ENCODE assay signal across 24 cellular contexts in genomic region chr12:43750814-43751213, GRCh38. TPM values are rescaled to one million over a fixed set of nuclear protein-coding genes. Genes with fewer than 3 reads are reported as not detected.
DNase-seq lines count a peak whose midpoint lies in the region; ATAC-seq, FAIRE-seq and TF ChIP-seq lines count a peak whose summit lies in the region.
"Had no signal": no experiment of that assay in that cellular context is flagged by ENCODE, and none has a peak within 500 bp of the region (broad histone marks: within the 10 kb centered on the region; RNA-seq: fewer than 3 reads in every experiment).

No MANE protein-coding gene starts in this region.

- no peak overlapping the region for H2AK5ac ChIP-seq in IMR-90 (ENCODE audit: low read depth, low read length)

- ATAC-seq in A549: no peak
- no peak for ATAC-seq in IMR-90 (ENCODE audit: low read depth)
- ATAC-seq in K562: no peak
- ATAC-seq: CD8-positive, alpha-beta T cell; GM12878 had no signal

- POLR2A ChIA-PET in A549 (lab: Yijun Ruan, JAX) (no interaction called here), IMR-90 (lab: Charles Lee; ENCODE audit: unreplicated experiment) (no interaction called here), K562 (lab: Yijun Ruan, JAX) (no interaction called here)

- peaks cover 3% of the 10 kb centered on the region for H3K36me3 ChIP-seq in IMR-90 (ENCODE audit: control insufficient read depth, insufficient read depth, low read length)
- peaks cover 57% of the 10 kb centered on the region for H3K36me3 ChIP-seq in K562 (ENCODE audit: control insufficient read depth, insufficient read depth, low read length)

- H2BK120ac ChIP-seq in IMR-90 (ENCODE audit: low read depth, low read length): no peak overlapping the region

- H3K14ac ChIP-seq in IMR-90 (replicated peaks; ENCODE audit: low read depth, low read length): no peak overlapping the region

- no peaks in the 10 kb centered on the region for H3K4me1 Mint-ChIP-seq in Calu3 (ENCODE audit: low read depth, unreplicated experiment)

- no peak for TF ChIP-seq CTCF in A549 (IDR thresholded peaks at IDR 0.05)
- no peak for TF ChIP-seq CTCF in IMR-90 (conservative IDR thresholded peaks at IDR 0.05; ENCODE audit: low read depth, low read length)
- TF ChIP-seq CTCF in K562 (IDR thresholded peaks at IDR 0.05 in 2 of 3, conservative IDR thresholded peaks at IDR 0.05 in 1 of 3; ENCODE audit: insufficient read depth in 2 of 3, low read depth in 1 of 3, low read length in 3 of 3): no peak
- no peak for TF ChIP-seq CTCF in Calu3 (IDR thresholded peaks at IDR 0.05; ENCODE audit: unreplicated experiment)

- H2AK9ac ChIP-seq in IMR-90 (replicated peaks; ENCODE audit: low read depth, low read length, poor library complexity): no peak overlapping the region

- no peak for FAIRE-seq in A549 (lab: Jason Lieb, UNC)
- FAIRE-seq in K562 (lab: Jason Lieb, UNC): peak; percentile 37
- FAIRE-seq: GM12878, GM12892, GM18507 had no signal

- H4K20me1 ChIP-seq in IMR-90 (ENCODE audit: insufficient read depth, low read length): no peaks in the 10 kb centered on the region
- H4K20me1 ChIP-seq in K562 (replicated peaks; ENCODE audit: control insufficient read depth, insufficient read depth, low read length): no peaks in the 10 kb centered on the region

- DNase-seq in A549 (ENCODE audit: low read depth in 1 of 2, low spot score in 1 of 2) (no peak), IMR-90 (no peak), K562 (ENCODE audit: extremely low read depth in 1 of 4, low spot score in 3 of 4) (no peak), superior temporal gyrus (ENCODE audit: extremely low spot score) (no peak), Calu3 (no peak)
- DNase-seq in activated CD8-positive, alpha-beta memory T cell treated with anti-CD3 and anti-CD28 coated beads, Interleukin-2, amount 50 U/mL, for 48 hours: no peak
- DNase-seq: 8988T; AML-193; Caco-2; CD4-positive, alpha-beta T cell; CD8-positive, alpha-beta T cell; DMS 273 treated with DMSO at 0.1 percent for 48 hours; DMS153; DMS53; DMS79; DND-41; EL; GDM1 had no signal

- 90% methylated on average over 3 of the region's 3 CpGs for WGBS in A549 (ENCODE audit: missing lambda C conversion rate)
- 100% methylated on average over 1 of the region's 3 CpGs; no CpG with 5 or more reads in 1 of the 2 experiments for whole genome bisulfite sequencing in IMR-90 (ENCODE audit: extremely low coverage in 2 of 2, insufficient read length in 1 of 2), 2 experiments
- WGBS in K562 (ENCODE audit: insufficient coverage, low coverage, missing lambda C conversion rate): 87% methylated on average over 3 of the region's 3 CpGs

- H3K27me3 ChIP-seq in IMR-90 (ENCODE audit: control insufficient read depth, insufficient read depth, low read length) (no peaks in the 10 kb centered on the region), K562 (ENCODE audit: control insufficient read depth in 2 of 2, insufficient read depth in 2 of 2, low read length in 2 of 2) (no peaks in the 10 kb centered on the region)
- H3K27me3 ChIP-seq: BLaER1 treated with 17β-estradiol and CSF1 and Interleukin-3, amounts not matched to agents 10 nM and 100 nM had no signal

- TF ChIP-seq POLR2A in A549 (IDR thresholded peaks at IDR 0.05; ENCODE audit: low read length): no peak
- TF ChIP-seq POLR2A in IMR-90 (IDR thresholded peaks at IDR 0.05; ENCODE audit: low read depth, low read length): no peak
- no peak for TF ChIP-seq POLR2A in K562 (conservative IDR thresholded peaks at IDR 0.05)

- no TSS peak for BruUV-seq in IMR-90 (replicated peaks; lab: Mats Ljungman, UMichigan)
- BruUV-seq in K562 (replicated peaks; lab: Mats Ljungman, UMichigan): no TSS peak
- no TSS peak for BruUV-seq in Calu3 (replicated peaks; lab: Mats Ljungman, UMichigan)

- H3K9me1 ChIP-seq in IMR-90 (ENCODE audit: insufficient read depth, low read length) (no peaks in the 10 kb centered on the region), K562 (ENCODE audit: control insufficient read depth, insufficient read depth, low read length) (no peaks in the 10 kb centered on the region)

- TF ChIP-seq EP300 in A549 (IDR thresholded peaks at IDR 0.05) (no peak), K562 (IDR thresholded peaks at IDR 0.05; ENCODE audit: low read length) (no peak)

- peaks cover 11 to 19% of the 10 kb centered on the region in 2 experiments for H3K79me1 ChIP-seq in IMR-90 (ENCODE audit: low read depth in 1 of 2, low read length in 2 of 2)

- H3K4me3 ChIP-seq in A549: no peak overlapping the region
- H3K4me3 ChIP-seq in IMR-90 (ENCODE audit: insufficient read depth, low read depth, low read length): no peak overlapping the region
- H3K4me3 ChIP-seq in K562: no peak overlapping the region
- H3K4me3 ChIP-seq: BLaER1 treated with 17β-estradiol and CSF1 and Interleukin-3, amounts not matched to agents 10 nM and 100 nM; GM12878 had no signal

- H2AFZ ChIP-seq in IMR-90 (replicated peaks; ENCODE audit: low read length, poor library complexity) (no peak overlapping the region), K562 (ENCODE audit: low read depth, low read length) (no peak overlapping the region)

- no peak overlapping the region for H2BK20ac ChIP-seq in IMR-90 (ENCODE audit: low read depth, low read length)

- H3K79me2 ChIP-seq in K562 (ENCODE audit: control insufficient read depth, insufficient read depth, low read length): peaks cover 44% of the 10 kb centered on the region

- H3K9ac ChIP-seq in IMR-90 (ENCODE audit: low read depth, low read length) (no peak overlapping the region), K562 (ENCODE audit: insufficient read depth in 1 of 2, low read depth in 2 of 2, low read length in 2 of 2) (no peak overlapping the region)
- H3K9ac ChIP-seq: BLaER1 treated with 17β-estradiol and CSF1 and Interleukin-3, amounts not matched to agents 10 nM and 100 nM had no signal

- H4K5ac ChIP-seq in IMR-90 (ENCODE audit: low read depth, low read length): no peak overlapping the region

- H3K23ac ChIP-seq in IMR-90 (ENCODE audit: low read depth, low read length): peak overlapping the region; percentile 66; the same call in 1 of the 2 replicates

- H2BK5ac ChIP-seq in IMR-90 (ENCODE audit: low read depth, low read length, poor library complexity, severe bottlenecking): no peak overlapping the region

- no peak overlapping the region for H4K8ac ChIP-seq in IMR-90 (ENCODE audit: low read depth in 2 of 2, low read length in 2 of 2)

- intact Hi-C loops in IMR-90 (cut with micrococcal nuclease): no loop called here
- intact Hi-C loops in K562 (cut with micrococcal nuclease): no loop called here
- intact Hi-C loops in Calu3 (cut with micrococcal nuclease; ENCODE audit: unreplicated experiment): no loop called here

- H3K4me1 ChIP-seq in A549: no peaks in the 10 kb centered on the region
- H3K4me1 ChIP-seq in IMR-90 (ENCODE audit: control insufficient read depth, insufficient read depth, low read length): no peaks in the 10 kb centered on the region
- no peaks in the 10 kb centered on the region; a peak in 2 of 5 replicates for H3K4me1 ChIP-seq in K562 (replicated peaks in 1 of 2; ENCODE audit: control insufficient read depth in 2 of 2, insufficient read depth in 2 of 2, low read length in 2 of 2)
- H3K4me1 ChIP-seq: Caco-2 had no signal

- CTCF ChIA-PET in A549 (lab: Yijun Ruan, JAX): no interaction called here
- CTCF ChIA-PET in IMR-90 (lab: Yijun Ruan, JAX): no interaction called here
- CTCF ChIA-PET in K562 (lab: Yijun Ruan, JAX; ENCODE audit: low intra/inter-chr PET ratio): no interaction called here
- CTCF ChIA-PET in Calu3 (lab: Charles Lee): no interaction called here

- no peak overlapping the region; the same call in 1 of the 2 replicates for H3K4ac ChIP-seq in IMR-90 (ENCODE audit: low read depth, low read length)

- no peak overlapping the region for H3K4me3 Mint-ChIP-seq in Calu3 (ENCODE audit: low read depth, unreplicated experiment)
- H3K4me3 Mint-ChIP-seq: B cell; CD4-positive, alpha-beta T cell; CD8-positive, alpha-beta T cell had no signal

- no peak overlapping the region for H3K27ac ChIP-seq in A549
- no peak overlapping the region for H3K27ac ChIP-seq in IMR-90 (ENCODE audit: insufficient read depth, low read length)
- 0 out of 3 replicates have a peak overlapping the region, but pooled peaks have one; percentile 15 for H3K27ac ChIP-seq in K562 (ENCODE audit: extremely low read depth, low read depth, low read length)
- H3K27ac ChIP-seq: BLaER1 treated with 17β-estradiol and CSF1 and Interleukin-3, amounts not matched to agents 10 nM and 100 nM; C4-2B had no signal

- H3K18ac ChIP-seq in IMR-90 (ENCODE audit: low read depth, low read length): no peak overlapping the region

- H2BK15ac ChIP-seq in IMR-90 (ENCODE audit: low read depth, low read length): no peak overlapping the region

- H4K91ac ChIP-seq in IMR-90 (ENCODE audit: insufficient read depth, low read depth, low read length): no peak overlapping the region

- H3K36me3 Mint-ChIP-seq in Calu3 (ENCODE audit: insufficient read depth, unreplicated experiment): no peaks in the 10 kb centered on the region

- TF ChIP-seq RAD21 in A549 (conservative IDR thresholded peaks at IDR 0.05 in 1 of 2, IDR thresholded peaks at IDR 0.05 in 1 of 2) (no peak), IMR-90 (IDR thresholded peaks at IDR 0.05; ENCODE audit: low read length) (no peak), K562 (CRISPR knock-in tag; conservative IDR thresholded peaks at IDR 0.05 in 1 of 2, IDR thresholded peaks at IDR 0.05 in 1 of 2) (no peak)

- dilution Hi-C loops in IMR-90 (cut with HindIII; ENCODE audit: low sequenced_read_pairs, unreplicated experiment): no loop called here

- H3K27me3 Mint-ChIP-seq in Calu3 (ENCODE audit: unreplicated experiment): no peaks in the 10 kb centered on the region
- H3K27me3 Mint-ChIP-seq: B cell; CD4-positive, alpha-beta T cell had no signal

- H3K9me3 Mint-ChIP-seq in Calu3 (ENCODE audit: low read depth, unreplicated experiment): no peaks in the 10 kb centered on the region

- no peak overlapping the region for H3K4me2 ChIP-seq in A549
- no peak overlapping the region for H3K4me2 ChIP-seq in IMR-90 (ENCODE audit: low read depth, low read length)
- H3K4me2 ChIP-seq in K562 (ENCODE audit: insufficient read depth, low read length): no peak overlapping the region
- H3K4me2 ChIP-seq: BLaER1 treated with 17β-estradiol and CSF1 and Interleukin-3, amounts not matched to agents 10 nM and 100 nM had no signal

- no peak overlapping the region for H3K27ac Mint-ChIP-seq in Calu3 (ENCODE audit: unreplicated experiment)
- H3K27ac Mint-ChIP-seq: B cell; CD4-positive, alpha-beta T cell; CD8-positive, alpha-beta T cell had no signal

- H3K56ac ChIP-seq in IMR-90 (ENCODE audit: extremely low read depth, insufficient read depth, low read length): no peak overlapping the region

- in situ Hi-C loops in IMR-90 (cut with MboI; ENCODE audit: low sequenced_read_pairs): no loop called here
- in situ Hi-C loops in K562 (cut with MboI): no loop called here

- H3K9me3 ChIP-seq in A549: no peaks in the 10 kb centered on the region
- H3K9me3 ChIP-seq in IMR-90 (ENCODE audit: control insufficient read depth, insufficient read depth, low read length): peaks cover 3% of the 10 kb centered on the region; the same call in 1 of the 2 replicates
- H3K9me3 ChIP-seq in K562 (replicated peaks; ENCODE audit: control insufficient read depth, insufficient read depth, low read depth, low read length): peaks cover 5% of the 10 kb centered on the region; the same call in 1 of the 2 replicates
- H3K9me3 ChIP-seq: Caco-2 had no signal

RNA-seq across cellular contexts. Expression of gene PUS7L, which starts 7.8 kb away (rescaled TPM):
- polyA plus RNA-seq in A549 (2011; rRNA removed) (12.1 and 16.6 TPM in 2 replicates), A549 (2017; fragmentation: RNase III; extraction: RNeasy Plus Mini Kit Qiagen cat#74134 plus additional on column Dnase treatment) (5.8 to 6.5 TPM (median 6.4 TPM) in 3 replicates), IMR-90 (2012; rRNA removed) (4.4 and 5.1 TPM in 2 replicates), K562 (2011; rRNA removed) (23.6 and 27.5 TPM in 2 replicates), K562 (2014; fragmentation: Illumina TruSeq; extraction: Trizol) (15.5 and 19.3 TPM in 2 replicates), K562 (2014; fragmentation: Nextera tagmentation; extraction: Ambion mirVana) (10 to 100 TPM; 11.4 to 46.0 TPM), K562 (2014; rRNA removed) (10.8 and 12.7 TPM in 2 replicates)
- 1.4 and 1.6 TPM in 2 replicates for polyA plus RNA-seq in A549 (2012; cell fraction: cytosol; rRNA removed)
- polyA plus RNA-seq in A549 (2012; cell fraction: nucleus; rRNA removed): 0.73 and 1.2 TPM in 2 replicates
- polyA minus RNA-seq in A549 (2011; rRNA and poly(A)+ RNA removed): 11.2 and 12.1 TPM in 2 replicates
- total RNA-seq in IMR-90 (2012; rRNA removed) (44.8 and 58.6 TPM in 2 replicates), K562 (2014; rRNA removed) (14.9 and 15.3 TPM in 2 replicates), K562 (2014; rRNA removed; fragmentation: Illumina TruSeq; extraction: Trizol) (53.3 and 64.3 TPM in 2 replicates), K562 (2015; rRNA removed; fragmentation: Illumina TruSeq; extraction: Trizol) (37.0 and 43.2 TPM in 2 replicates), K562 (2021) (25.2 and 29.0 TPM in 2 replicates), Calu3 (2022) (10.2 and 15.5 TPM in 2 replicates)
- 0.62 and 0.97 TPM in 2 replicates for polyA plus RNA-seq in IMR-90 (2012; cell fraction: cytosol; rRNA removed)
- 0.75 and 6.8 TPM in 2 replicates for polyA plus RNA-seq in IMR-90 (2012; cell fraction: nucleus; rRNA removed; ENCODE audit: low replicate concordance)
- total RNA-seq in K562 (2011; cell fraction: chromatin; rRNA removed; ENCODE audit: low replicate concordance): 11.5 and 61.1 TPM in 2 replicates
- 4.5 and 7.2 TPM in 2 replicates for total RNA-seq in K562 (2011; cell fraction: nucleolus; rRNA removed)
- total RNA-seq in K562 (2011; cell fraction: nucleoplasm; rRNA removed): 15.5 and 28.9 TPM in 2 replicates
- polyA plus RNA-seq in K562 (2011; cell fraction: cytosol; rRNA removed): 3.2 and 7.9 TPM in 2 replicates
- 14.0 and 21.1 TPM in 2 replicates for polyA plus RNA-seq in K562 (2011; cell fraction: nucleus; rRNA removed)
- 5.7 and 9.9 TPM in 2 replicates for polyA plus RNA-seq in K562 (2012)
- 76.5 and 84.5 TPM in 2 replicates for polyA minus RNA-seq in K562 (2011; rRNA and poly(A)+ RNA removed)
- 12.7 and 21.4 TPM in 2 replicates for polyA minus RNA-seq in K562 (2011; cell fraction: cytosol; rRNA and poly(A)+ RNA removed)
- 15.5 and 28.7 TPM in 2 replicates for polyA minus RNA-seq in K562 (2011; cell fraction: nucleus; rRNA and poly(A)+ RNA removed)

RNA-seq across cellular contexts. Expression of gene IRAK4, which starts 7.9 kb away (rescaled TPM):
- polyA plus RNA-seq in A549 (2011; rRNA removed): 15.7 and 18.4 TPM in 2 replicates
- 2.7 and 2.8 TPM in 2 replicates for polyA plus RNA-seq in A549 (2012; cell fraction: cytosol; rRNA removed)
- 2.4 and 4.3 TPM in 2 replicates for polyA plus RNA-seq in A549 (2012; cell fraction: nucleus; rRNA removed)
- polyA plus RNA-seq in A549 (2017; fragmentation: RNase III; extraction: RNeasy Plus Mini Kit Qiagen cat#74134 plus additional on column Dnase treatment): 6.6 to 7.2 TPM (median 7.1 TPM) in 3 replicates
- 5.2 and 7.2 TPM in 2 replicates for polyA minus RNA-seq in A549 (2011; rRNA and poly(A)+ RNA removed)
- total RNA-seq in IMR-90 (2012; rRNA removed): 27.6 and 30.8 TPM in 2 replicates
- 8.8 and 12.6 TPM in 2 replicates for polyA plus RNA-seq in IMR-90 (2012; rRNA removed)
- 2.5 and 2.9 TPM in 2 replicates for polyA plus RNA-seq in IMR-90 (2012; cell fraction: cytosol; rRNA removed)
- 5.8 and 30.1 TPM in 2 replicates for polyA plus RNA-seq in IMR-90 (2012; cell fraction: nucleus; rRNA removed; ENCODE audit: low replicate concordance)
- total RNA-seq in K562 (2011; cell fraction: chromatin; rRNA removed; ENCODE audit: low replicate concordance): 20.8 and 50.5 TPM in 2 replicates
- total RNA-seq in K562 (2011; cell fraction: nucleolus; rRNA removed): 9.3 and 12.6 TPM in 2 replicates
- total RNA-seq in K562 (2011; cell fraction: nucleoplasm; rRNA removed): 18.5 and 41.3 TPM in 2 replicates
- 11.0 and 13.8 TPM in 2 replicates for total RNA-seq in K562 (2014; rRNA removed)
- total RNA-seq in K562 (2014; rRNA removed; fragmentation: Illumina TruSeq; extraction: Trizol): 22.3 and 22.7 TPM in 2 replicates
- 17.5 and 18.8 TPM in 2 replicates for total RNA-seq in K562 (2015; rRNA removed; fragmentation: Illumina TruSeq; extraction: Trizol)
- total RNA-seq in K562 (2021): 14.5 and 14.7 TPM in 2 replicates
- polyA plus RNA-seq in K562 (2011; rRNA removed): 31.3 and 34.5 TPM in 2 replicates
- 6.6 and 11.5 TPM in 2 replicates for polyA plus RNA-seq in K562 (2011; cell fraction: cytosol; rRNA removed)
- polyA plus RNA-seq in K562 (2011; cell fraction: nucleus; rRNA removed): 18.1 and 24.4 TPM in 2 replicates
- polyA plus RNA-seq in K562 (2012): 11.7 and 19.0 TPM in 2 replicates
- 14.9 and 17.2 TPM in 2 replicates for polyA plus RNA-seq in K562 (2014; fragmentation: Illumina TruSeq; extraction: Trizol)
- polyA plus RNA-seq in K562 (2014; fragmentation: Nextera tagmentation; extraction: Ambion mirVana): 10 to 100 TPM; 10.8 to 12.8 TPM
- 15.1 and 16.0 TPM in 2 replicates for polyA plus RNA-seq in K562 (2014; rRNA removed)
- polyA minus RNA-seq in K562 (2011; rRNA and poly(A)+ RNA removed): 32.6 and 34.5 TPM in 2 replicates
- polyA minus RNA-seq in K562 (2011; cell fraction: cytosol; rRNA and poly(A)+ RNA removed): 9.9 and 11.9 TPM in 2 replicates
- 14.4 and 22.3 TPM in 2 replicates for polyA minus RNA-seq in K562 (2011; cell fraction: nucleus; rRNA and poly(A)+ RNA removed)
- total RNA-seq in Calu3 (2022): 8.4 and 11.4 TPM in 2 replicates

RNA-seq across cellular contexts. Expression of gene TWF1, which starts 55.3 kb away (rescaled TPM):
- 128 and 173 TPM in 2 replicates for polyA plus RNA-seq in A549 (2011; rRNA removed)
- polyA plus RNA-seq in A549 (2012; cell fraction: cytosol; rRNA removed): 31.1 and 35.2 TPM in 2 replicates
- polyA plus RNA-seq in A549 (2012; cell fraction: nucleus; rRNA removed): 10.9 and 17.0 TPM in 2 replicates
- polyA plus RNA-seq in A549 (2017; fragmentation: RNase III; extraction: RNeasy Plus Mini Kit Qiagen cat#74134 plus additional on column Dnase treatment): 80.3 to 83.1 TPM (median 82.2 TPM) in 3 replicates
- polyA minus RNA-seq in A549 (2011; rRNA and poly(A)+ RNA removed): 34.5 and 40.9 TPM in 2 replicates
- 141 and 248 TPM in 2 replicates for total RNA-seq in IMR-90 (2012; rRNA removed)
- polyA plus RNA-seq in IMR-90 (2012; rRNA removed): 49.7 and 67.0 TPM in 2 replicates
- polyA plus RNA-seq in IMR-90 (2012; cell fraction: cytosol; rRNA removed): 12.1 and 14.3 TPM in 2 replicates
- polyA plus RNA-seq in IMR-90 (2012; cell fraction: nucleus; rRNA removed; ENCODE audit: low replicate concordance): 4.4 and 27.8 TPM in 2 replicates
- total RNA-seq in K562 (2011; cell fraction: chromatin; rRNA removed; ENCODE audit: low replicate concordance): 8.5 and 39.9 TPM in 2 replicates
- total RNA-seq in K562 (2011; cell fraction: nucleolus; rRNA removed): 7.0 and 7.7 TPM in 2 replicates
- 20.2 and 20.7 TPM in 2 replicates for total RNA-seq in K562 (2011; cell fraction: nucleoplasm; rRNA removed)
- total RNA-seq in K562 (2014; rRNA removed): 19.6 and 21.7 TPM in 2 replicates
- 26.0 and 29.6 TPM in 2 replicates for total RNA-seq in K562 (2014; rRNA removed; fragmentation: Illumina TruSeq; extraction: Trizol)
- 26.8 and 29.4 TPM in 2 replicates for total RNA-seq in K562 (2015; rRNA removed; fragmentation: Illumina TruSeq; extraction: Trizol)
- 17.2 and 17.4 TPM in 2 replicates for total RNA-seq in K562 (2021)
- 18.1 and 23.7 TPM in 2 replicates for polyA plus RNA-seq in K562 (2011; rRNA removed)
- 3.7 and 7.8 TPM in 2 replicates for polyA plus RNA-seq in K562 (2011; cell fraction: cytosol; rRNA removed)
- 10.3 and 18.0 TPM in 2 replicates for polyA plus RNA-seq in K562 (2011; cell fraction: nucleus; rRNA removed)
- polyA plus RNA-seq in K562 (2012): 14.3 and 15.7 TPM in 2 replicates
- polyA plus RNA-seq in K562 (2014; fragmentation: Illumina TruSeq; extraction: Trizol): 17.8 and 23.4 TPM in 2 replicates
- polyA plus RNA-seq in K562 (2014; fragmentation: Nextera tagmentation; extraction: Ambion mirVana): 10 to 100 TPM; 10.3 to 14.1 TPM
- polyA plus RNA-seq in K562 (2014; rRNA removed): 20.7 and 29.1 TPM in 2 replicates
- polyA minus RNA-seq in K562 (2011; rRNA and poly(A)+ RNA removed): 15.0 and 18.9 TPM in 2 replicates
- polyA minus RNA-seq in K562 (2011; cell fraction: cytosol; rRNA and poly(A)+ RNA removed): 11.4 and 13.8 TPM in 2 replicates
- 25.6 and 50.9 TPM in 2 replicates for polyA minus RNA-seq in K562 (2011; cell fraction: nucleus; rRNA and poly(A)+ RNA removed)
- total RNA-seq in Calu3 (2022): 67.4 and 75.8 TPM in 2 replicates

Comparison
In these comparisons a context has a peak if more than half of its experiments do, and no peak if none do; other contexts are left out.
1. Of the 35 proteins assayed by ChIP-seq in both K562 and A549: peak only in K562: none; only in A549: none; in both: CEBPB; in neither: 34.